ENCODE assay signal across 1 cellular context in the genomic region with DNA sequence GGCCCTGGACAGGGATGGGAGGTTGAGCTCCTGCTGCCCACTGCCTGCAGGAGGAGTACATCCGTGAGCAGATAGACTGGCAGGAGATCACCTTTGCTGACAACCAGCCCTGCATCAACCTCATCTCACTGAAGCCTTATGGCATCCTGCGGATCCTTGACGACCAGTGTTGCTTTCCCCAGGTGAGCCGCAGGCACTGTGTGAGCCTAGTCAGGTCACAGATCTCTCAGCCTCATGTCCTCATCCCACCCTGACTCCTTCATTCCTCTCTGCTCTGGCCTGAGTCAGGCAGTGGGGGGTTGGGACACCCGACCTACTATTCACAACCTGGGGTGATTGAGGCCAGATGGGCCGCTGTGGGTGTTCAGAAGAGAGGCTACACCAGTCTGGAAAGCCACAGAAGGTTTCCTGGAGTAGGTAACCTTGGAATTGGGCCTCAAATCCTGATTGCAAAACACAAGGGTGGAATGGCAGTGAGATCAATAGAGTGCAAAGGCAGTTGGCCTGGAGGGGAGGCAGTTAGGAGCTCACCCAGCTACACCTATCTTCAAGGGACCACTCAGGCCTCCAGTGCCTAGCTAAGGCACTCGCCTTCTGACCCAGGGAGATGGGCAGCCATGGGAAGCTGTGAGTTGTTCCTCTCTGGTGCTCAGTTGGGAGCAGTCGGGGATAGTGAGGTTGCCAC.
TF ChIP-seq lines count a peak whose summit lies in the region.

No MANE protein-coding gene starts in this region.

TF ChIP-seq in HepG2, 621 proteins besides CTCF, POLR2A, EP300 and RAD21 (continued from another document and continues in another):
- TF ChIP-seq ZNF644 (CRISPR knock-in tag; IDR thresholded peaks at IDR 0.05; ENCODE audit: low read depth) (0 out of 2 replicates have a peak, but pooled peaks have one; percentile 35), MTF1 (CRISPR knock-in tag; IDR thresholded peaks at IDR 0.05) (no peak), RXRA (CRISPR knock-in tag; IDR thresholded peaks at IDR 0.05) (peak; percentile 37; the same call in 1 of the 2 replicates), DPF2 (CRISPR knock-in tag; IDR thresholded peaks at IDR 0.05; ENCODE audit: borderline replicate concordance, low read depth) (peak; percentile 84), HES4 (CRISPR knock-in tag; IDR thresholded peaks at IDR 0.05; ENCODE audit: borderline replicate concordance) (no peak), MIER3 (CRISPR knock-in tag; IDR thresholded peaks at IDR 0.05; ENCODE audit: borderline replicate concordance) (peak; percentile 40; the same call in 1 of the 2 replicates), RFXAP (CRISPR knock-in tag; IDR thresholded peaks at IDR 0.05; ENCODE audit: borderline replicate concordance) (0 out of 2 replicates have a peak, but pooled peaks have one; percentile 39), ZFX (CRISPR knock-in tag; IDR thresholded peaks at IDR 0.05; ENCODE audit: low read depth) (peak; percentile 71), SIN3A (IDR thresholded peaks at IDR 0.05; ENCODE audit: borderline replicate concordance, low read depth, low read length) (no peak), FIP1L1 (IDR thresholded peaks at IDR 0.05; ENCODE audit: borderline replicate concordance, insufficient read depth, low read depth, low read length) (no peak), SOX6 (IDR thresholded peaks at IDR 0.05) (no peak), SOX6 (CRISPR knock-in tag; IDR thresholded peaks at IDR 0.05) (peak; percentile 57), NFRKB (IDR thresholded peaks at IDR 0.05) (no peak), ZNF773 (CRISPR knock-in tag; IDR thresholded peaks at IDR 0.05; ENCODE audit: borderline replicate concordance) (no peak), PITX1 (CRISPR knock-in tag; IDR thresholded peaks at IDR 0.05) (peak; percentile 87), SOX5 (CRISPR knock-in tag; IDR thresholded peaks at IDR 0.05; ENCODE audit: borderline replicate concordance) (0 out of 2 replicates have a peak, but pooled peaks have one; percentile 12)
- TF ChIP-seq, protein P1, sequence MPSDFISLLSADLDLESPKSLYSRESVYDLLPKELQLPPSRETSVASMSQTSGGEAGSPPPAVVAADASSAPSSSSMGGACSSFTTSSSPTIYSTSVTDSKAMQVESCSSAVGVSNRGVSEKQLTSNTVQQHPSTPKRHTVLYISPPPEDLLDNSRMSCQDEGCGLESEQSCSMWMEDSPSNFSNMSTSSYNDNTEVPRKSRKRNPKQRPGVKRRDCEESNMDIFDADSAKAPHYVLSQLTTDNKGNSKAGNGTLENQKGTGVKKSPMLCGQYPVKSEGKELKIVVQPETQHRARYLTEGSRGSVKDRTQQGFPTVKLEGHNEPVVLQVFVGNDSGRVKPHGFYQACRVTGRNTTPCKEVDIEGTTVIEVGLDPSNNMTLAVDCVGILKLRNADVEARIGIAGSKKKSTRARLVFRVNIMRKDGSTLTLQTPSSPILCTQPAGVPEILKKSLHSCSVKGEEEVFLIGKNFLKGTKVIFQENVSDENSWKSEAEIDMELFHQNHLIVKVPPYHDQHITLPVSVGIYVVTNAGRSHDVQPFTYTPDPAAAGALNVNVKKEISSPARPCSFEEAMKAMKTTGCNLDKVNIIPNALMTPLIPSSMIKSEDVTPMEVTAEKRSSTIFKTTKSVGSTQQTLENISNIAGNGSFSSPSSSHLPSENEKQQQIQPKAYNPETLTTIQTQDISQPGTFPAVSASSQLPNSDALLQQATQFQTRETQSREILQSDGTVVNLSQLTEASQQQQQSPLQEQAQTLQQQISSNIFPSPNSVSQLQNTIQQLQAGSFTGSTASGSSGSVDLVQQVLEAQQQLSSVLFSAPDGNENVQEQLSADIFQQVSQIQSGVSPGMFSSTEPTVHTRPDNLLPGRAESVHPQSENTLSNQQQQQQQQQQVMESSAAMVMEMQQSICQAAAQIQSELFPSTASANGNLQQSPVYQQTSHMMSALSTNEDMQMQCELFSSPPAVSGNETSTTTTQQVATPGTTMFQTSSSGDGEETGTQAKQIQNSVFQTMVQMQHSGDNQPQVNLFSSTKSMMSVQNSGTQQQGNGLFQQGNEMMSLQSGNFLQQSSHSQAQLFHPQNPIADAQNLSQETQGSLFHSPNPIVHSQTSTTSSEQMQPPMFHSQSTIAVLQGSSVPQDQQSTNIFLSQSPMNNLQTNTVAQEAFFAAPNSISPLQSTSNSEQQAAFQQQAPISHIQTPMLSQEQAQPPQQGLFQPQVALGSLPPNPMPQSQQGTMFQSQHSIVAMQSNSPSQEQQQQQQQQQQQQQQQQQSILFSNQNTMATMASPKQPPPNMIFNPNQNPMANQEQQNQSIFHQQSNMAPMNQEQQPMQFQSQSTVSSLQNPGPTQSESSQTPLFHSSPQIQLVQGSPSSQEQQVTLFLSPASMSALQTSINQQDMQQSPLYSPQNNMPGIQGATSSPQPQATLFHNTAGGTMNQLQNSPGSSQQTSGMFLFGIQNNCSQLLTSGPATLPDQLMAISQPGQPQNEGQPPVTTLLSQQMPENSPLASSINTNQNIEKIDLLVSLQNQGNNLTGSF (CRISPR knock-in tag; IDR thresholded peaks at IDR 0.05) = no peak
- TF ChIP-seq, protein P2, sequence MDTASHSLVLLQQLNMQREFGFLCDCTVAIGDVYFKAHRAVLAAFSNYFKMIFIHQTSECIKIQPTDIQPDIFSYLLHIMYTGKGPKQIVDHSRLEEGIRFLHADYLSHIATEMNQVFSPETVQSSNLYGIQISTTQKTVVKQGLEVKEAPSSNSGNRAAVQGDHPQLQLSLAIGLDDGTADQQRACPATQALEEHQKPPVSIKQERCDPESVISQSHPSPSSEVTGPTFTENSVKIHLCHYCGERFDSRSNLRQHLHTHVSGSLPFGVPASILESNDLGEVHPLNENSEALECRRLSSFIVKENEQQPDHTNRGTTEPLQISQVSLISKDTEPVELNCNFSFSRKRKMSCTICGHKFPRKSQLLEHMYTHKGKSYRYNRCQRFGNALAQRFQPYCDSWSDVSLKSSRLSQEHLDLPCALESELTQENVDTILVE (CRISPR knock-in tag; IDR thresholded peaks at IDR 0.05) = 0 out of 2 replicates have a peak, but pooled peaks have one; percentile 61
- TF ChIP-seq, protein P3, sequence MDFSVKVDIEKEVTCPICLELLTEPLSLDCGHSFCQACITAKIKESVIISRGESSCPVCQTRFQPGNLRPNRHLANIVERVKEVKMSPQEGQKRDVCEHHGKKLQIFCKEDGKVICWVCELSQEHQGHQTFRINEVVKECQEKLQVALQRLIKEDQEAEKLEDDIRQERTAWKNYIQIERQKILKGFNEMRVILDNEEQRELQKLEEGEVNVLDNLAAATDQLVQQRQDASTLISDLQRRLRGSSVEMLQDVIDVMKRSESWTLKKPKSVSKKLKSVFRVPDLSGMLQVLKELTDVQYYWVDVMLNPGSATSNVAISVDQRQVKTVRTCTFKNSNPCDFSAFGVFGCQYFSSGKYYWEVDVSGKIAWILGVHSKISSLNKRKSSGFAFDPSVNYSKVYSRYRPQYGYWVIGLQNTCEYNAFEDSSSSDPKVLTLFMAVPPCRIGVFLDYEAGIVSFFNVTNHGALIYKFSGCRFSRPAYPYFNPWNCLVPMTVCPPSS (IDR thresholded peaks at IDR 0.05) = no peak
- TF ChIP-seq, protein P4, sequence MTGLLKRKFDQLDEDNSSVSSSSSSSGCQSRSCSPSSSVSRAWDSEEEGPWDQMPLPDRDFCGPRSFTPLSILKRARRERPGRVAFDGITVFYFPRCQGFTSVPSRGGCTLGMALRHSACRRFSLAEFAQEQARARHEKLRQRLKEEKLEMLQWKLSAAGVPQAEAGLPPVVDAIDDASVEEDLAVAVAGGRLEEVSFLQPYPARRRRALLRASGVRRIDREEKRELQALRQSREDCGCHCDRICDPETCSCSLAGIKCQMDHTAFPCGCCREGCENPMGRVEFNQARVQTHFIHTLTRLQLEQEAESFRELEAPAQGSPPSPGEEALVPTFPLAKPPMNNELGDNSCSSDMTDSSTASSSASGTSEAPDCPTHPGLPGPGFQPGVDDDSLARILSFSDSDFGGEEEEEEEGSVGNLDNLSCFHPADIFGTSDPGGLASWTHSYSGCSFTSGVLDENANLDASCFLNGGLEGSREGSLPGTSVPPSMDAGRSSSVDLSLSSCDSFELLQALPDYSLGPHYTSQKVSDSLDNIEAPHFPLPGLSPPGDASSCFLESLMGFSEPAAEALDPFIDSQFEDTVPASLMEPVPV (CRISPR knock-in tag; IDR thresholded peaks at IDR 0.05) = no peak
- TF ChIP-seq, protein P5, sequence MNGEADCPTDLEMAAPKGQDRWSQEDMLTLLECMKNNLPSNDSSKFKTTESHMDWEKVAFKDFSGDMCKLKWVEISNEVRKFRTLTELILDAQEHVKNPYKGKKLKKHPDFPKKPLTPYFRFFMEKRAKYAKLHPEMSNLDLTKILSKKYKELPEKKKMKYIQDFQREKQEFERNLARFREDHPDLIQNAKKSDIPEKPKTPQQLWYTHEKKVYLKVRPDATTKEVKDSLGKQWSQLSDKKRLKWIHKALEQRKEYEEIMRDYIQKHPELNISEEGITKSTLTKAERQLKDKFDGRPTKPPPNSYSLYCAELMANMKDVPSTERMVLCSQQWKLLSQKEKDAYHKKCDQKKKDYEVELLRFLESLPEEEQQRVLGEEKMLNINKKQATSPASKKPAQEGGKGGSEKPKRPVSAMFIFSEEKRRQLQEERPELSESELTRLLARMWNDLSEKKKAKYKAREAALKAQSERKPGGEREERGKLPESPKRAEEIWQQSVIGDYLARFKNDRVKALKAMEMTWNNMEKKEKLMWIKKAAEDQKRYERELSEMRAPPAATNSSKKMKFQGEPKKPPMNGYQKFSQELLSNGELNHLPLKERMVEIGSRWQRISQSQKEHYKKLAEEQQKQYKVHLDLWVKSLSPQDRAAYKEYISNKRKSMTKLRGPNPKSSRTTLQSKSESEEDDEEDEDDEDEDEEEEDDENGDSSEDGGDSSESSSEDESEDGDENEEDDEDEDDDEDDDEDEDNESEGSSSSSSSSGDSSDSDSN (CRISPR knock-in tag; IDR thresholded peaks at IDR 0.05) = peak; percentile 58; the same call in 1 of the 2 replicates
- TF ChIP-seq, protein P6, sequence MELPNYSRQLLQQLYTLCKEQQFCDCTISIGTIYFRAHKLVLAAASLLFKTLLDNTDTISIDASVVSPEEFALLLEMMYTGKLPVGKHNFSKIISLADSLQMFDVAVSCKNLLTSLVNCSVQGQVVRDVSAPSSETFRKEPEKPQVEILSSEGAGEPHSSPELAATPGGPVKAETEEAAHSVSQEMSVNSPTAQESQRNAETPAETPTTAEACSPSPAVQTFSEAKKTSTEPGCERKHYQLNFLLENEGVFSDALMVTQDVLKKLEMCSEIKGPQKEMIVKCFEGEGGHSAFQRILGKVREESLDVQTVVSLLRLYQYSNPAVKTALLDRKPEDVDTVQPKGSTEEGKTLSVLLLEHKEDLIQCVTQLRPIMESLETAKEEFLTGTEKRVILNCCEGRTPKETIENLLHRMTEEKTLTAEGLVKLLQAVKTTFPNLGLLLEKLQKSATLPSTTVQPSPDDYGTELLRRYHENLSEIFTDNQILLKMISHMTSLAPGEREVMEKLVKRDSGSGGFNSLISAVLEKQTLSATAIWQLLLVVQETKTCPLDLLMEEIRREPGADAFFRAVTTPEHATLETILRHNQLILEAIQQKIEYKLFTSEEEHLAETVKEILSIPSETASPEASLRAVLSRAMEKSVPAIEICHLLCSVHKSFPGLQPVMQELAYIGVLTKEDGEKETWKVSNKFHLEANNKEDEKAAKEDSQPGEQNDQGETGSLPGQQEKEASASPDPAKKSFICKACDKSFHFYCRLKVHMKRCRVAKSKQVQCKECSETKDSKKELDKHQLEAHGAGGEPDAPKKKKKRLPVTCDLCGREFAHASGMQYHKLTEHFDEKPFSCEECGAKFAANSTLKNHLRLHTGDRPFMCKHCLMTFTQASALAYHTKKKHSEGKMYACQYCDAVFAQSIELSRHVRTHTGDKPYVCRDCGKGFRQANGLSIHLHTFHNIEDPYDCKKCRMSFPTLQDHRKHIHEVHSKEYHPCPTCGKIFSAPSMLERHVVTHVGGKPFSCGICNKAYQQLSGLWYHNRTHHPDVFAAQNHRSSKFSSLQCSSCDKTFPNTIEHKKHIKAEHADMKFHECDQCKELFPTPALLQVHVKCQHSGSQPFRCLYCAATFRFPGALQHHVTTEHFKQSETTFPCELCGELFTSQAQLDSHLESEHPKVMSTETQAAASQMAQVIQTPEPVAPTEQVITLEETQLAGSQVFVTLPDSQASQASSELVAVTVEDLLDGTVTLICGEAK (IDR thresholded peaks at IDR 0.05) = no peak
- TF ChIP-seq, protein P6 (CRISPR knock-in tag; IDR thresholded peaks at IDR 0.05) = 0 out of 2 replicates have a peak, but pooled peaks have one; percentile 22
